In genomic region chr20:53757472-53757913, GRCh38 we compare ENCODE assay signal across 21 cellular contexts.
DNase-seq lines count a peak whose midpoint lies in the region; TF ChIP-seq lines count a peak whose summit lies in the region.
"Had no signal": no experiment of that assay in that cellular context is flagged by ENCODE, and none has a peak within 500 bp of the region (broad histone marks: within the 10 kb centered on the region; RNA-seq: fewer than 3 reads in every experiment).

No MANE protein-coding gene starts in this region.

- H3K27ac ChIP-seq in dorsolateral prefrontal cortex = no peak overlapping the region
- H3K27ac ChIP-seq in neural progenitor cell = no peak overlapping the region
- H3K27ac ChIP-seq in uterus = no peak overlapping the region
- H3K27ac ChIP-seq in effector memory CD4-positive, alpha-beta T cell (ENCODE audit: insufficient read depth, low read length, poor library complexity, severe bottlenecking) = no peak overlapping the region
- H3K27ac ChIP-seq: KMS-11, tibial nerve had no signal

- H3K9me3 Mint-ChIP-seq in neural progenitor cell = no peaks in the 10 kb centered on the region
- H3K9me3 Mint-ChIP-seq: activated naive CD4-positive, alpha-beta T cell treated with anti-CD3 and anti-CD28 coated beads, Interleukin-2, amount 10 ng/mL, durations not matched to agents 7 days and 5 days; natural killer cell treated with Interleukin-12 subunit alpha and Interleukin-12 subunit beta and Interleukin-15 and Interleukin-18, amount 100 ng/mL, for 72 hours had no signal

- H2AFZ ChIP-seq in neural progenitor cell (replicated peaks) = no peak overlapping the region

- no peak overlapping the region for H3K4me2 ChIP-seq in neural progenitor cell
- H3K4me2 ChIP-seq: KMS-11 had no signal

- TF ChIP-seq CTCF in dorsolateral prefrontal cortex (IDR thresholded peaks at IDR 0.05 in 54 of 56, conservative IDR thresholded peaks at IDR 0.05 in 2 of 56; ENCODE audit: low read depth in 1 of 56, partially characterized antibody in 56 of 56) = peak in 4 of 56 donors; percentile 9 to 30 (median 18)
- TF ChIP-seq CTCF in neural progenitor cell (IDR thresholded peaks at IDR 0.05) = no peak
- TF ChIP-seq CTCF in uterus (IDR thresholded peaks at IDR 0.05) = no peak

- H3K4me3 Mint-ChIP-seq in neural progenitor cell = no peak overlapping the region
- H3K4me3 Mint-ChIP-seq: activated CD4-positive, alpha-beta T cell treated with anti-CD3 and anti-CD28 coated beads for 36 hours; activated naive CD4-positive, alpha-beta T cell treated with anti-CD3 and anti-CD28 coated beads, Interleukin-2, amount 10 ng/mL, durations not matched to agents 7 days and 5 days; natural killer cell treated with Interleukin-12 subunit alpha and Interleukin-12 subunit beta and Interleukin-15 and Interleukin-18, amount 100 ng/mL, for 72 hours; T-helper 17 cell had no signal

- H3K9me3 ChIP-seq in neural progenitor cell (ENCODE audit: low read depth) (no peaks in the 10 kb centered on the region), uterus (no peaks in the 10 kb centered on the region)
- no peaks in the 10 kb centered on the region for H3K9me3 ChIP-seq in effector memory CD4-positive, alpha-beta T cell (ENCODE audit: control insufficient read depth, low read length)
- H3K9me3 ChIP-seq: BE2C, tibial nerve had no signal

- DNase-seq in DMS53 treated with DMSO at 0.1 percent for 48 hours (lab: John Stamatoyannopoulos, UW; ENCODE audit: unreplicated experiment) (peak; percentile 23), NCI-H2227 (lab: John Stamatoyannopoulos, UW; ENCODE audit: unreplicated experiment) (peak; percentile 83), dorsolateral prefrontal cortex (peak in 9 of 10 donors; percentile 43 to 71 (median 56)), neural progenitor cell (ENCODE audit: low spot score) (no peak), 8988T (no peak), uterus (no peak), HK-2 (ENCODE audit: unreplicated experiment) (no peak)
- no peak for DNase-seq in effector memory CD4-positive, alpha-beta T cell
- DNase-seq: activated CD4-positive, alpha-beta T cell treated with anti-CD3 and anti-CD28 coated beads for 36 hours; activated naive CD4-positive, alpha-beta T cell treated with anti-CD3 and anti-CD28 coated beads, Interleukin-2, amount 10 ng/mL, durations not matched to agents 7 days and 5 days; BE2C; DMS79; NCI-H1105 treated with DMSO at 0.1 percent for 48 hours; NCI-H774; right cardiac atrium; stimulated activated CD4-positive, alpha-beta T cell treated with anti-CD3 and anti-CD28 coated beads, Interleukin-2, amount 100 ng/mL, for 48 hours; stimulated activated CD8-positive, alpha-beta memory T cell treated with anti-CD3 and anti-CD28 coated beads, Interleukin-4, amount 100 ng/mL, for 48 hours; T-helper 17 cell had no signal

- H3K4me1 ChIP-seq in neural progenitor cell (peaks cover 23% of the 10 kb centered on the region), uterus (no peaks in the 10 kb centered on the region)
- H3K4me1 ChIP-seq in effector memory CD4-positive, alpha-beta T cell (ENCODE audit: control insufficient read depth, insufficient read depth, low read length, poor library complexity, severe bottlenecking) = peaks cover 23% of the 10 kb centered on the region

- intact Hi-C loops in dorsolateral prefrontal cortex (cut with DNase I) (loop anchor here in 1 of 2 donors (10.0 kb wide), 2 partner anchors 157 to 163 kb away; partner anchors contain the start of gene ZNF217), uterus (cut with DNase I; ENCODE audit: low total_unique reads) (no loop called here)

- no peaks in the 10 kb centered on the region for H4K20me1 ChIP-seq in neural progenitor cell (ENCODE audit: low read depth)

- H3K36me3 ChIP-seq in neural progenitor cell (no peaks in the 10 kb centered on the region), uterus (no peaks in the 10 kb centered on the region)
- no peaks in the 10 kb centered on the region for H3K36me3 ChIP-seq in effector memory CD4-positive, alpha-beta T cell (ENCODE audit: control insufficient read depth, insufficient read depth, low read length)
- H3K36me3 ChIP-seq: BE2C, tibial nerve had no signal

- H3K27me3 ChIP-seq in dorsolateral prefrontal cortex (no peaks in the 10 kb centered on the region), neural progenitor cell (no peaks in the 10 kb centered on the region), uterus (no peaks in the 10 kb centered on the region)
- no peaks in the 10 kb centered on the region for H3K27me3 ChIP-seq in effector memory CD4-positive, alpha-beta T cell (replicated peaks; ENCODE audit: control insufficient read depth, insufficient read depth, low read length, poor library complexity, severe bottlenecking)
- H3K27me3 ChIP-seq: BE2C, tibial nerve had no signal

- H3K4me1 Mint-ChIP-seq in neural progenitor cell = peaks cover 41% of the 10 kb centered on the region

- peaks cover 5% of the 10 kb centered on the region for H3K27me3 Mint-ChIP-seq in neural progenitor cell (ENCODE audit: insufficient read depth, low read depth)
- H3K27me3 Mint-ChIP-seq: activated CD4-positive, alpha-beta T cell treated with anti-CD3 and anti-CD28 coated beads for 36 hours; activated naive CD4-positive, alpha-beta T cell treated with anti-CD3 and anti-CD28 coated beads, Interleukin-2, amount 10 ng/mL, durations not matched to agents 7 days and 5 days; T-helper 17 cell had no signal

- H3K27ac Mint-ChIP-seq in neural progenitor cell = peak overlapping the region; percentile 95
- H3K27ac Mint-ChIP-seq: activated CD4-positive, alpha-beta T cell treated with anti-CD3 and anti-CD28 coated beads for 36 hours; activated naive CD4-positive, alpha-beta T cell treated with anti-CD3 and anti-CD28 coated beads, Interleukin-2, amount 10 ng/mL, durations not matched to agents 7 days and 5 days; natural killer cell treated with Interleukin-12 subunit alpha and Interleukin-12 subunit beta and Interleukin-15 and Interleukin-18, amount 100 ng/mL, for 72 hours; T-helper 17 cell had no signal

- no peak for TF ChIP-seq POLR2A in uterus (IDR thresholded peaks at IDR 0.05)

- no peak overlapping the region for H3K9ac ChIP-seq in neural progenitor cell
- H3K9ac ChIP-seq: KMS-11 had no signal

- no peaks in the 10 kb centered on the region for H3K36me3 Mint-ChIP-seq in neural progenitor cell
- H3K36me3 Mint-ChIP-seq: natural killer cell treated with Interleukin-12 subunit alpha and Interleukin-12 subunit beta and Interleukin-15 and Interleukin-18, amount 100 ng/mL, for 72 hours had no signal

- peaks cover 7% of the 10 kb centered on the region for H3F3A ChIP-seq in neural progenitor cell (ENCODE audit: low read depth)

- peak overlapping the region in 16 of 59 donors; percentile 2 to 41 (median 18) for H3K4me3 ChIP-seq in dorsolateral prefrontal cortex
- H3K4me3 ChIP-seq in neural progenitor cell = no peak overlapping the region
- H3K4me3 ChIP-seq in uterus = no peak overlapping the region
- no peak overlapping the region for H3K4me3 ChIP-seq in effector memory CD4-positive, alpha-beta T cell (ENCODE audit: insufficient read depth, low read depth, low read length, poor library complexity, severe bottlenecking)
- H3K4me3 ChIP-seq: tibial nerve had no signal

- no peaks in the 10 kb centered on the region for H3K79me2 ChIP-seq in neural progenitor cell (ENCODE audit: low read depth)

Comparison
In these comparisons a context has a peak if more than half of its experiments do, and no peak if none do; other contexts are left out.
1. DNase-seq: peak in DMS53 treated with DMSO at 0.1 percent for 48 hours (single experiment), NCI-H2227 (single experiment) and dorsolateral prefrontal cortex (9 of 10); none in neural progenitor cell (single experiment), 8988T (single experiment), uterus (0 of 2), effector memory CD4-positive, alpha-beta T cell (0 of 3) and HK-2 (single experiment).